Comparison of ENCODE assay signal across 24 cellular contexts in genomic region chr4:125191252-125191651, GRCh38.
A peak's percentile ranks its signal among the peaks of the same experiment; 100 is the strongest.
DNase-seq lines count a peak whose midpoint lies in the region; ATAC-seq and TF ChIP-seq lines count a peak whose summit lies in the region.
"Had no signal": no experiment of that assay in that cellular context is flagged by ENCODE, and none has a peak within 500 bp of the region (broad histone marks: within the 10 kb centered on the region; RNA-seq: fewer than 3 reads in every experiment).

No MANE protein-coding gene starts in this region.

- H3K27ac ChIP-seq in AG04450 (ENCODE audit: low read depth, low read length) = peak overlapping the region; percentile 73
- H3K27ac ChIP-seq: A549, coronary artery, sigmoid colon had no signal

- H3K4me3 Mint-ChIP-seq in effector memory CD8-positive, alpha-beta T cell = no peak overlapping the region
- H3K4me3 Mint-ChIP-seq: activated naive CD4-positive, alpha-beta T cell treated with anti-CD3 and anti-CD28 coated beads, Interleukin-2, amount 10 ng/mL, durations not matched to agents 7 days and 5 days; activated T-cell treated with anti-CD3 and anti-CD28 coated beads, Interleukin-2, amount 50 U/mL, for 72 hours; CD8-positive, alpha-beta T cell; nephron progenitor cell; stimulated activated effector memory CD8-positive, alpha-beta T cell treated with anti-CD3 and anti-CD28 coated beads, Interleukin-12 subunit alpha, Interleukin-12 subunit beta, amount 100 ng/mL, for 72 hours had no signal

- H3K9me3 Mint-ChIP-seq in effector memory CD8-positive, alpha-beta T cell = peaks cover 2 to 22% of the 10 kb centered on the region in 2 donors
- H3K9me3 Mint-ChIP-seq: CD8-positive, alpha-beta T cell had no signal

- H3K4me3 ChIP-seq in AG04450 (ENCODE audit: low read depth, low read length) (no peak overlapping the region), fibroblast of mammary gland (ENCODE audit: control insufficient read depth, low read depth, low read length) (no peak overlapping the region)
- H3K4me3 ChIP-seq: A549, coronary artery, sigmoid colon had no signal

- no peaks in the 10 kb centered on the region for H3K27me3 Mint-ChIP-seq in effector memory CD8-positive, alpha-beta T cell
- H3K27me3 Mint-ChIP-seq: activated naive CD4-positive, alpha-beta T cell treated with anti-CD3 and anti-CD28 coated beads, Interleukin-2, amount 10 ng/mL, durations not matched to agents 7 days and 5 days had no signal

- ATAC-seq in effector memory CD8-positive, alpha-beta T cell (replicated peaks) = no peak
- ATAC-seq in HG03460 (IDR thresholded peaks at IDR 0.05; ENCODE audit: unreplicated experiment) = no peak
- no peak for ATAC-seq in HG03280 (IDR thresholded peaks at IDR 0.05; ENCODE audit: unreplicated experiment)
- ATAC-seq: A549; activated T-cell treated with anti-CD3 and anti-CD28 coated beads, Interleukin-2, amount 50 U/mL, for 72 hours; CD8-positive, alpha-beta T cell; left colon; Right ventricle myocardium inferior; stimulated activated effector memory CD8-positive, alpha-beta T cell treated with anti-CD3 and anti-CD28 coated beads, Interleukin-12 subunit alpha, Interleukin-12 subunit beta, amount 100 ng/mL, for 72 hours had no signal

- no peaks in the 10 kb centered on the region for H3K27me3 ChIP-seq in AG04450 (ENCODE audit: control insufficient read depth, insufficient read depth, low read length)
- H3K27me3 ChIP-seq: sigmoid colon had no signal

- TF ChIP-seq CTCF in AG04450 (IDR thresholded peaks at IDR 0.05; ENCODE audit: low read depth, low read length) = no peak
- TF ChIP-seq CTCF in fibroblast of mammary gland (conservative IDR thresholded peaks at IDR 0.05; ENCODE audit: control insufficient read depth, insufficient read depth, low read depth, low read length) = no peak

- DNase-seq in AG04450 (ENCODE audit: low read depth, low spot score) (peak; percentile 45), HCEC 1CT (peak; percentile 64), amniotic epithelial cell (ENCODE audit: low read depth) (peak; percentile 77), fibroblast of mammary gland (ENCODE audit: low read depth) (peak; percentile 88), NCI-H1930 (lab: John Stamatoyannopoulos, UW) (no peak)
- DNase-seq in effector memory CD8-positive, alpha-beta T cell = no peak
- DNase-seq: activated naive CD4-positive, alpha-beta T cell treated with anti-CD3 and anti-CD28 coated beads, Interleukin-2, amount 10 ng/mL, durations not matched to agents 7 days and 5 days; activated T-cell treated with anti-CD3 and anti-CD28 coated beads, Interleukin-2, amount 50 U/mL, for 72 hours; CD8-positive, alpha-beta T cell; DMS53; Karpas-422; left colon; NCI-H1092 treated with DMSO at 0.1 percent for 48 hours; NCI-H2081 treated with DMSO at 0.1 percent for 48 hours; NCI-H510A treated with DMSO at 0.1 percent for 48 hours; nephron progenitor cell; sigmoid colon; SW 1271 had no signal

- no peaks in the 10 kb centered on the region for H3K4me1 Mint-ChIP-seq in effector memory CD8-positive, alpha-beta T cell (ENCODE audit: low read depth in 2 of 2)
- H3K4me1 Mint-ChIP-seq: activated naive CD4-positive, alpha-beta T cell treated with anti-CD3 and anti-CD28 coated beads, Interleukin-2, amount 10 ng/mL, durations not matched to agents 7 days and 5 days; stimulated activated effector memory CD8-positive, alpha-beta T cell treated with anti-CD3 and anti-CD28 coated beads, Interleukin-12 subunit alpha, Interleukin-12 subunit beta, amount 100 ng/mL, for 72 hours had no signal

- H3K27ac Mint-ChIP-seq in effector memory CD8-positive, alpha-beta T cell = no peak overlapping the region
- H3K27ac Mint-ChIP-seq: activated naive CD4-positive, alpha-beta T cell treated with anti-CD3 and anti-CD28 coated beads, Interleukin-2, amount 10 ng/mL, durations not matched to agents 7 days and 5 days; activated T-cell treated with anti-CD3 and anti-CD28 coated beads, Interleukin-2, amount 50 U/mL, for 72 hours; CD8-positive, alpha-beta T cell; nephron progenitor cell; stimulated activated effector memory CD8-positive, alpha-beta T cell treated with anti-CD3 and anti-CD28 coated beads, Interleukin-12 subunit alpha, Interleukin-12 subunit beta, amount 100 ng/mL, for 72 hours had no signal

- peaks cover 9% of the 10 kb centered on the region for H3K9me3 ChIP-seq in AG04450 (ENCODE audit: control insufficient read depth, insufficient read depth, low read length)
- H3K9me3 ChIP-seq: A549, sigmoid colon had no signal

- POLR2A ChIA-PET in AG04450 (lab: Yijun Ruan, JAX) = no interaction called here

- H3K36me3 Mint-ChIP-seq in effector memory CD8-positive, alpha-beta T cell (ENCODE audit: insufficient read depth) = no peaks in the 10 kb centered on the region
- H3K36me3 Mint-ChIP-seq: activated naive CD4-positive, alpha-beta T cell treated with anti-CD3 and anti-CD28 coated beads, Interleukin-2, amount 10 ng/mL, durations not matched to agents 7 days and 5 days; CD8-positive, alpha-beta T cell; stimulated activated effector memory CD8-positive, alpha-beta T cell treated with anti-CD3 and anti-CD28 coated beads, Interleukin-12 subunit alpha, Interleukin-12 subunit beta, amount 100 ng/mL, for 72 hours had no signal

- CTCF ChIA-PET in AG04450 (lab: Charles Lee) = no interaction called here

Comparison
In these comparisons a context has a peak if more than half of its experiments do, and no peak if none do; other contexts are left out.
1. DNase-seq: peak in AG04450 (single experiment), HCEC 1CT (single experiment), amniotic epithelial cell (single experiment) and fibroblast of mammary gland (single experiment); none in effector memory CD8-positive, alpha-beta T cell (0 of 3) and NCI-H1930 (0 of 2).